In the genomic region with DNA sequence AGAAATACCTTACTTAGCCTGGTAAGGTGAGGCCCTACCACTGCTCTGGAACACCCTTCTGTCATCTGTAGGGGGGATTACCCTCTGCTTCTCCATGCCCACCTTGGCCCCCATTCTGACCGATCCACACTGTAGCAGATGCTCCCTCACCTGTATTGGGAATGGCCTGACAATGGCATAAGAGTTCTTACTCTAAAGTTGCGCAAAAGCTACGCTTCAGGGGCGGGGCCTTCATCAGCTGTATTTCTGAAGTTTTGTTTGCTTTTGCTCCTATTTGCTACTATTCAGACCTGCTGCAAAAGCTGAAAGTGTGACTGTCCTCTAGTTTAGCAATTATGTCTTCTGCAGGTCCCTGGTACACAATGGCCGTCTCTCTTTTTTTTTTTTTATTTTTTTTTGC, we compare ENCODE assay signal across 29 cellular contexts.
"Had no signal": no experiment of that assay in that cellular context is flagged by ENCODE, and none has a peak within 500 bp of the region (broad histone marks: within the 10 kb centered on the region; RNA-seq: fewer than 3 reads in every experiment).

No MANE protein-coding gene starts in this region.

- H3K9me3 ChIP-seq: colonic mucosa, esophagus muscularis mucosa, esophagus squamous epithelium, gastrocnemius medialis, gastroesophageal sphincter, heart right ventricle had no signal

- H3K27me3 ChIP-seq: colonic mucosa, gastrocnemius medialis had no signal

- H3K9me3 Mint-ChIP-seq: dendritic cell treated with granulocyte-macrophage colony-stimulating factor and Interleukin-4, amounts not matched to agents 40 ng/mL and 50 ng/mL, for 4 days; effector memory CD8-positive, alpha-beta T cell; endodermal cell had no signal

- ATAC-seq: effector memory CD8-positive, alpha-beta T cell; esophagus mucosa; foreskin keratinocyte; gastrocnemius medialis; gastroesophageal sphincter; heart left ventricle; heart right ventricle had no signal

- H3K4me1 ChIP-seq: colonic mucosa, esophagus muscularis mucosa, foreskin keratinocyte, gastrocnemius medialis, gastroesophageal sphincter had no signal

- DNase-seq: colonic mucosa; cortex of kidney; dermis blood vessel endothelial cell; dorsolateral prefrontal cortex; effector CD4-positive, alpha-beta T cell; effector CD8-positive, alpha-beta T cell; effector memory CD4-positive, alpha-beta T cell; effector memory CD8-positive, alpha-beta T cell; endodermal cell; erythroblast; esophagus squamous epithelium; foreskin fibroblast; foreskin keratinocyte; foreskin melanocyte; gastrocnemius medialis; glutamatergic neuron; head of caudate nucleus; heart left ventricle; heart right ventricle had no signal

- H3K4me3 Mint-ChIP-seq: dendritic cell treated with granulocyte-macrophage colony-stimulating factor and Interleukin-4, amounts not matched to agents 40 ng/mL and 50 ng/mL, for 4 days; effector memory CD8-positive, alpha-beta T cell; endodermal cell had no signal

- FAIRE-seq: colon, endometrium, endothelial cell of umbilical vein, frontal cortex had no signal

- H3K36me3 ChIP-seq: colonic mucosa, esophagus muscularis mucosa, esophagus squamous epithelium, gastrocnemius medialis, gastroesophageal sphincter, heart left ventricle, heart right ventricle had no signal

- H3K27ac Mint-ChIP-seq: dendritic cell treated with granulocyte-macrophage colony-stimulating factor and Interleukin-4, amounts not matched to agents 40 ng/mL and 50 ng/mL, for 4 days; effector memory CD8-positive, alpha-beta T cell; endodermal cell had no signal

- H3K27ac ChIP-seq: colonic mucosa, coronary artery, dorsolateral prefrontal cortex, epithelial cell of prostate, esophagus muscularis mucosa, esophagus squamous epithelium, foreskin keratinocyte, gastrocnemius medialis, gastroesophageal sphincter, heart left ventricle, heart right ventricle had no signal

- H3K4me3 ChIP-seq: colonic mucosa, coronary artery, dorsolateral prefrontal cortex, esophagus muscularis mucosa, esophagus squamous epithelium, gastrocnemius medialis, gastroesophageal sphincter, heart left ventricle, heart right ventricle had no signal
